In genomic region chr10:49657606-49658005, GRCh38 we compare ENCODE assay signal across 1 cellular context.
TF ChIP-seq lines count a peak whose summit lies in the region.

No MANE protein-coding gene starts in this region.

TF ChIP-seq in HepG2, 621 proteins besides CTCF, POLR2A, EP300 and RAD21:
- peak; percentile 52 to 63 for TF ChIP-seq MAFK (conservative IDR thresholded peaks at IDR 0.05 in 1 of 2, IDR thresholded peaks at IDR 0.05 in 1 of 2; ENCODE audit: low read length in 2 of 2)
- TF ChIP-seq MAFF (IDR thresholded peaks at IDR 0.05; ENCODE audit: low read depth, low read length), result peak; percentile 45
- TF ChIP-seq AGO2 (optimal IDR thresholded peaks at IDR 0.05; ENCODE audit: low read depth, low read length), result no peak
TF ChIP-seq in HepG2: peak in this region for 2.
